ENCODE assay signal across 27 cellular contexts in the genomic region with DNA sequence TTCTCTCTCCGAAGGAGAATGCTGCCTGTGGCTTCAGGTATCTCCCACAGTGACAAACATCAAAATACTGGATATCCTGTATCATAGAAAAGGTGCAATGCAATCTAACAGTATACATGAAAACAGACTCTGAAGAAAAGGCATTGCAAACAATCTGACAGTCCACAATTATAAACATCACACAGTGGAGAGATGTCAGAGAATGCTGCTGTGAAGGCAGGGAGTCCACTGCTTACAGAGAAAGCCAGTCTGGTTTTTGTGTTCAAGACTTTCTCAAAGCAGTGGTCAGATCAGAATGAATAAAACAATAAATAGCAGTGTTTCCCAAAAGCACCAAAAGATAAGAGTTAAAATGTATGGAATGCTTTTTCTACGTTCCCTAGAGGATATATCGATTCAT. TPM values are rescaled to one million over a fixed set of nuclear protein-coding genes. Genes with fewer than 3 reads are reported as not detected.
"Had no signal": no experiment of that assay in that cellular context is flagged by ENCODE, and none has a peak within 500 bp of the region (broad histone marks: within the 10 kb centered on the region; RNA-seq: fewer than 3 reads in every experiment).

No MANE protein-coding gene starts in this region.

- H3K9me3 Mint-ChIP-seq: activated CD8-positive, alpha-beta T cell treated with anti-CD3 and anti-CD28 coated beads for 36 hours; activated naive CD4-positive, alpha-beta T cell treated with anti-CD3 and anti-CD28 coated beads, Interleukin-2, amount 50 U/mL, for 24 hours; activated naive CD8-positive, alpha-beta T cell treated with anti-CD3 and anti-CD28 coated beads, Interleukin-2, amount 50 U/mL, for 24 hours; activated T-cell treated with anti-CD3 and anti-CD28 coated beads, Interleukin-2, amount 50 U/mL, for 4 hours; activated T-helper 17 cell treated with anti-CD3 and anti-CD28 coated beads, Interleukin-2, amount 50 U/mL, for 72 hours; natural killer cell treated with Interleukin-12 subunit alpha and Interleukin-12 subunit beta and Interleukin-15 and Interleukin-18, amount 100 ng/mL, for 72 hours; stimulated activated effector memory CD8-positive, alpha-beta T cell treated with anti-CD3 and anti-CD28 coated beads, Interleukin-12 subunit alpha, Interleukin-12 subunit beta, amount 100 ng/mL, for 72 hours; stimulated activated naive CD8-positive, alpha-beta T cell treated with anti-CD3 and anti-CD28 coated beads, Interleukin-15, Interleukin-2, amounts not matched to agents 100 ng/mL and 50 ng/mL, for 24 hours had no signal

- H3K4me1 Mint-ChIP-seq: activated naive CD4-positive, alpha-beta T cell treated with anti-CD3 and anti-CD28 coated beads, Interleukin-2, amount 50 U/mL, for 24 hours; activated naive CD8-positive, alpha-beta T cell treated with anti-CD3 and anti-CD28 coated beads, Interleukin-2, amount 50 U/mL, for 24 hours; activated T-helper 17 cell treated with anti-CD3 and anti-CD28 coated beads, Interleukin-2, amount 50 U/mL, for 72 hours; stimulated activated effector memory CD8-positive, alpha-beta T cell treated with anti-CD3 and anti-CD28 coated beads, Interleukin-12 subunit alpha, Interleukin-12 subunit beta, amount 100 ng/mL, for 72 hours had no signal

- ATAC-seq: activated CD8-positive, alpha-beta T cell treated with anti-CD3 and anti-CD28 coated beads for 36 hours; activated naive CD8-positive, alpha-beta T cell treated with anti-CD3 and anti-CD28 coated beads, Interleukin-2, amount 50 U/mL, for 24 hours; activated T-cell treated with anti-CD3 and anti-CD28 coated beads, Interleukin-2, amount 50 U/mL, for 4 hours; activated T-helper 17 cell treated with anti-CD3 and anti-CD28 coated beads, Interleukin-2, amount 50 U/mL, for 72 hours; foreskin keratinocyte; heart right ventricle; natural killer cell treated with Interleukin-12 subunit alpha and Interleukin-12 subunit beta and Interleukin-15 and Interleukin-18, amount 100 ng/mL, for 72 hours; stimulated activated effector memory CD8-positive, alpha-beta T cell treated with anti-CD3 and anti-CD28 coated beads, Interleukin-12 subunit alpha, Interleukin-12 subunit beta, amount 100 ng/mL, for 72 hours had no signal

- DNase-seq: activated CD4-positive, alpha-beta T cell treated with anti-CD3 and anti-CD28 coated beads for 1 hour; activated CD4-positive, alpha-beta T cell treated with anti-CD3 and anti-CD28 coated beads, Interleukin-2, amount 50 U/mL, for 1 hour; activated CD8-positive, alpha-beta T cell treated with anti-CD3 and anti-CD28 coated beads for 36 hours; activated gamma-delta T cell treated with Interleukin-2 at 50 U/mL for 16 hours; activated naive CD8-positive, alpha-beta T cell treated with anti-CD3 and anti-CD28 coated beads, Interleukin-2, amount 50 U/mL, for 24 hours; activated T-cell treated with anti-CD3 and anti-CD28 coated beads, Interleukin-2, amount 50 U/mL, for 4 hours; cortex of kidney; foreskin keratinocyte; heart right ventricle; kidney glomerular epithelial cell; lower lobe of right lung; mucosa of descending colon; stimulated activated CD4-positive, alpha-beta T cell treated with anti-CD3 and anti-CD28 coated beads, Interleukin-4, amount 100 ng/mL, for 24 hours; T-helper 2 cell had no signal

- H3K4me1 ChIP-seq: esophagus muscularis mucosa, foreskin keratinocyte, lower lobe of right lung had no signal

- H3K9me3 ChIP-seq: esophagus muscularis mucosa, heart right ventricle, lower lobe of right lung, mucosa of descending colon, tibial nerve had no signal

- H3K36me3 ChIP-seq: esophagus muscularis mucosa, heart right ventricle, lower lobe of right lung, tibial nerve had no signal

- H3K27me3 Mint-ChIP-seq: activated CD8-positive, alpha-beta T cell treated with anti-CD3 and anti-CD28 coated beads for 36 hours; activated naive CD4-positive, alpha-beta T cell treated with anti-CD3 and anti-CD28 coated beads, Interleukin-2, amount 50 U/mL, for 24 hours; activated naive CD8-positive, alpha-beta T cell treated with anti-CD3 and anti-CD28 coated beads, Interleukin-2, amount 50 U/mL, for 24 hours; stimulated activated naive CD8-positive, alpha-beta T cell treated with anti-CD3 and anti-CD28 coated beads, Interleukin-15, Interleukin-2, amounts not matched to agents 100 ng/mL and 50 ng/mL, for 24 hours had no signal

- H3K4me3 Mint-ChIP-seq: activated CD8-positive, alpha-beta T cell treated with anti-CD3 and anti-CD28 coated beads for 36 hours; activated naive CD4-positive, alpha-beta T cell treated with anti-CD3 and anti-CD28 coated beads, Interleukin-2, amount 50 U/mL, for 24 hours; activated naive CD8-positive, alpha-beta T cell treated with anti-CD3 and anti-CD28 coated beads, Interleukin-2, amount 50 U/mL, for 24 hours; activated T-cell treated with anti-CD3 and anti-CD28 coated beads, Interleukin-2, amount 50 U/mL, for 4 hours; activated T-helper 17 cell treated with anti-CD3 and anti-CD28 coated beads, Interleukin-2, amount 50 U/mL, for 72 hours; natural killer cell treated with Interleukin-12 subunit alpha and Interleukin-12 subunit beta and Interleukin-15 and Interleukin-18, amount 100 ng/mL, for 72 hours; stimulated activated effector memory CD8-positive, alpha-beta T cell treated with anti-CD3 and anti-CD28 coated beads, Interleukin-12 subunit alpha, Interleukin-12 subunit beta, amount 100 ng/mL, for 72 hours; stimulated activated naive CD8-positive, alpha-beta T cell treated with anti-CD3 and anti-CD28 coated beads, Interleukin-15, Interleukin-2, amounts not matched to agents 100 ng/mL and 50 ng/mL, for 24 hours had no signal

- H3K27ac Mint-ChIP-seq: activated CD8-positive, alpha-beta T cell treated with anti-CD3 and anti-CD28 coated beads for 36 hours; activated naive CD8-positive, alpha-beta T cell treated with anti-CD3 and anti-CD28 coated beads, Interleukin-2, amount 50 U/mL, for 24 hours; activated T-helper 17 cell treated with anti-CD3 and anti-CD28 coated beads, Interleukin-2, amount 50 U/mL, for 72 hours; natural killer cell treated with Interleukin-12 subunit alpha and Interleukin-12 subunit beta and Interleukin-15 and Interleukin-18, amount 100 ng/mL, for 72 hours; stimulated activated effector memory CD8-positive, alpha-beta T cell treated with anti-CD3 and anti-CD28 coated beads, Interleukin-12 subunit alpha, Interleukin-12 subunit beta, amount 100 ng/mL, for 72 hours; stimulated activated naive CD8-positive, alpha-beta T cell treated with anti-CD3 and anti-CD28 coated beads, Interleukin-15, Interleukin-2, amounts not matched to agents 100 ng/mL and 50 ng/mL, for 24 hours had no signal

- H3K27me3 ChIP-seq: esophagus muscularis mucosa, foreskin keratinocyte, heart right ventricle, tibial nerve had no signal

- H3K4me3 ChIP-seq: esophagus muscularis mucosa, heart right ventricle, lower lobe of right lung, mucosa of descending colon, skin epidermis, tibial nerve had no signal

- H3K36me3 Mint-ChIP-seq: activated naive CD4-positive, alpha-beta T cell treated with anti-CD3 and anti-CD28 coated beads, Interleukin-2, amount 50 U/mL, for 24 hours; natural killer cell treated with Interleukin-12 subunit alpha and Interleukin-12 subunit beta and Interleukin-15 and Interleukin-18, amount 100 ng/mL, for 72 hours; stimulated activated effector memory CD8-positive, alpha-beta T cell treated with anti-CD3 and anti-CD28 coated beads, Interleukin-12 subunit alpha, Interleukin-12 subunit beta, amount 100 ng/mL, for 72 hours had no signal

- H3K27ac ChIP-seq: esophagus muscularis mucosa, foreskin keratinocyte, heart right ventricle, lower lobe of right lung, tibial nerve had no signal

RNA-seq across cellular contexts. Expression of gene TTC23L, which starts 28.7 kb away (rescaled TPM):
- total RNA-seq: chondrocyte; esophagus muscularis mucosa; left lobe of liver; myocyte; natural killer cell treated with Interleukin-12 subunit alpha and Interleukin-12 subunit beta and Interleukin-15 and Interleukin-18, amount 100 ng/mL, for 72 hours; osteoblast; subcutaneous adipose tissue had no signal
- polyA plus RNA-seq: foreskin keratinocyte had no signal
